1 cellular context compared by ENCODE assay signal in genomic region chr16:88599092-88599733, GRCh38.
A peak's percentile ranks its signal among the peaks of the same experiment; 100 is the strongest.
TF ChIP-seq lines count a peak whose summit lies in the region.

No MANE protein-coding gene starts in this region.

TF ChIP-seq in HepG2, 621 proteins besides CTCF, POLR2A, EP300 and RAD21:
- TF ChIP-seq MTA1 (CRISPR knock-in tag; IDR thresholded peaks at IDR 0.05; ENCODE audit: borderline replicate concordance) = peak; percentile 51; the same call in 1 of the 2 replicates
- peak; percentile 36 for TF ChIP-seq RBM22 (optimal IDR thresholded peaks at IDR 0.05; ENCODE audit: low read length)
- TF ChIP-seq SPEN (CRISPR knock-in tag; IDR thresholded peaks at IDR 0.05; ENCODE audit: low read depth) = peak; percentile 22; the same call in 1 of the 2 replicates
- TF ChIP-seq, protein P1, sequence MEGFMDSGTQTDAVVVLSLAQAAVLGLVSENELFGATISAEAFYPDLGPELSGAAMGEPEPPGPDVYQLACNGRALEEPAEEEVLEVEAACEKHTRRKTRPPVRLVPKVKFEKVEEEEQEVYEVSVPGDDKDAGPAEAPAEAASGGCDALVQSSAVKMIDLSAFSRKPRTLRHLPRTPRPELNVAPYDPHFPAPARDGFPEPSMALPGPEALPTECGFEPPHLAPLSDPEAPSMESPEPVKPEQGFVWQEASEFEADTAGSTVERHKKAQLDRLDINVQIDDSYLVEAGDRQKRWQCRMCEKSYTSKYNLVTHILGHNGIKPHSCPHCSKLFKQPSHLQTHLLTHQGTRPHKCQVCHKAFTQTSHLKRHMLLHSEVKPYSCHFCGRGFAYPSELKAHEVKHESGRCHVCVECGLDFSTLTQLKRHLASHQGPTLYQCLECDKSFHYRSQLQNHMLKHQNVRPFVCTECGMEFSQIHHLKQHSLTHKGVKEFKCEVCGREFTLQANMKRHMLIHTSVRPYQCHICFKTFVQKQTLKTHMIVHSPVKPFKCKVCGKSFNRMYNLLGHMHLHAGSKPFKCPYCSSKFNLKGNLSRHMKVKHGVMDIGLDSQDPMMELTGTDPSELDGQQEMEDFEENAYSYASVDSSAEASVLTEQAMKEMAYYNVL (CRISPR knock-in tag; IDR thresholded peaks at IDR 0.05; ENCODE audit: borderline replicate concordance) = 0 out of 2 replicates have a peak, but pooled peaks have one; percentile 38
- no peak for TF ChIP-seq ZSCAN30 (CRISPR knock-in tag; IDR thresholded peaks at IDR 0.05)
- no peak for TF ChIP-seq ZNF407 (CRISPR knock-in tag; IDR thresholded peaks at IDR 0.05; ENCODE audit: not compliant biosample characterization)
